Comparison of ENCODE assay signal across 1 cellular context in the genomic region with DNA sequence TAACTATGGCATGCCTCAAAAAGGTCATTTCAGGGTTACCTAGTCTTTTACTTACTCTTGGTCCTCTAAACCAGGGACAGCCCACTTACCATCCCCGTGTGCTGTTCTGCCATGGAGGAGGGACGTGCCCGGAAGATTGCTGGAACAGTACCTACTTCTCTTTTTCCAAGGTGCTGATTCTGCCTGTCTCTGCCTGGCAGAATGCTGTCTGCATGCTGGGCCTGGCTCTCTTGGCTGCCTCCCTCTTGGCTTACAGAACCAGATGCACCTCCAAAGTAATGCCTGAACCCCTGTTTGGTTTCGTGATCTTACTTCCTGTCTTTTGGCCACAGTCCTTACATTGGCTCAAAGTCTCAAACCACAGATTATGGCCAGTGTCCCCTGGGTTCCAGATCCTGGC.
TF ChIP-seq lines count a peak whose summit lies in the region.

No MANE protein-coding gene starts in this region.

TF ChIP-seq in GM23338, 12 proteins besides CTCF, POLR2A, EP300 and RAD21 (continued from another document):
- TF ChIP-seq, protein P1, sequence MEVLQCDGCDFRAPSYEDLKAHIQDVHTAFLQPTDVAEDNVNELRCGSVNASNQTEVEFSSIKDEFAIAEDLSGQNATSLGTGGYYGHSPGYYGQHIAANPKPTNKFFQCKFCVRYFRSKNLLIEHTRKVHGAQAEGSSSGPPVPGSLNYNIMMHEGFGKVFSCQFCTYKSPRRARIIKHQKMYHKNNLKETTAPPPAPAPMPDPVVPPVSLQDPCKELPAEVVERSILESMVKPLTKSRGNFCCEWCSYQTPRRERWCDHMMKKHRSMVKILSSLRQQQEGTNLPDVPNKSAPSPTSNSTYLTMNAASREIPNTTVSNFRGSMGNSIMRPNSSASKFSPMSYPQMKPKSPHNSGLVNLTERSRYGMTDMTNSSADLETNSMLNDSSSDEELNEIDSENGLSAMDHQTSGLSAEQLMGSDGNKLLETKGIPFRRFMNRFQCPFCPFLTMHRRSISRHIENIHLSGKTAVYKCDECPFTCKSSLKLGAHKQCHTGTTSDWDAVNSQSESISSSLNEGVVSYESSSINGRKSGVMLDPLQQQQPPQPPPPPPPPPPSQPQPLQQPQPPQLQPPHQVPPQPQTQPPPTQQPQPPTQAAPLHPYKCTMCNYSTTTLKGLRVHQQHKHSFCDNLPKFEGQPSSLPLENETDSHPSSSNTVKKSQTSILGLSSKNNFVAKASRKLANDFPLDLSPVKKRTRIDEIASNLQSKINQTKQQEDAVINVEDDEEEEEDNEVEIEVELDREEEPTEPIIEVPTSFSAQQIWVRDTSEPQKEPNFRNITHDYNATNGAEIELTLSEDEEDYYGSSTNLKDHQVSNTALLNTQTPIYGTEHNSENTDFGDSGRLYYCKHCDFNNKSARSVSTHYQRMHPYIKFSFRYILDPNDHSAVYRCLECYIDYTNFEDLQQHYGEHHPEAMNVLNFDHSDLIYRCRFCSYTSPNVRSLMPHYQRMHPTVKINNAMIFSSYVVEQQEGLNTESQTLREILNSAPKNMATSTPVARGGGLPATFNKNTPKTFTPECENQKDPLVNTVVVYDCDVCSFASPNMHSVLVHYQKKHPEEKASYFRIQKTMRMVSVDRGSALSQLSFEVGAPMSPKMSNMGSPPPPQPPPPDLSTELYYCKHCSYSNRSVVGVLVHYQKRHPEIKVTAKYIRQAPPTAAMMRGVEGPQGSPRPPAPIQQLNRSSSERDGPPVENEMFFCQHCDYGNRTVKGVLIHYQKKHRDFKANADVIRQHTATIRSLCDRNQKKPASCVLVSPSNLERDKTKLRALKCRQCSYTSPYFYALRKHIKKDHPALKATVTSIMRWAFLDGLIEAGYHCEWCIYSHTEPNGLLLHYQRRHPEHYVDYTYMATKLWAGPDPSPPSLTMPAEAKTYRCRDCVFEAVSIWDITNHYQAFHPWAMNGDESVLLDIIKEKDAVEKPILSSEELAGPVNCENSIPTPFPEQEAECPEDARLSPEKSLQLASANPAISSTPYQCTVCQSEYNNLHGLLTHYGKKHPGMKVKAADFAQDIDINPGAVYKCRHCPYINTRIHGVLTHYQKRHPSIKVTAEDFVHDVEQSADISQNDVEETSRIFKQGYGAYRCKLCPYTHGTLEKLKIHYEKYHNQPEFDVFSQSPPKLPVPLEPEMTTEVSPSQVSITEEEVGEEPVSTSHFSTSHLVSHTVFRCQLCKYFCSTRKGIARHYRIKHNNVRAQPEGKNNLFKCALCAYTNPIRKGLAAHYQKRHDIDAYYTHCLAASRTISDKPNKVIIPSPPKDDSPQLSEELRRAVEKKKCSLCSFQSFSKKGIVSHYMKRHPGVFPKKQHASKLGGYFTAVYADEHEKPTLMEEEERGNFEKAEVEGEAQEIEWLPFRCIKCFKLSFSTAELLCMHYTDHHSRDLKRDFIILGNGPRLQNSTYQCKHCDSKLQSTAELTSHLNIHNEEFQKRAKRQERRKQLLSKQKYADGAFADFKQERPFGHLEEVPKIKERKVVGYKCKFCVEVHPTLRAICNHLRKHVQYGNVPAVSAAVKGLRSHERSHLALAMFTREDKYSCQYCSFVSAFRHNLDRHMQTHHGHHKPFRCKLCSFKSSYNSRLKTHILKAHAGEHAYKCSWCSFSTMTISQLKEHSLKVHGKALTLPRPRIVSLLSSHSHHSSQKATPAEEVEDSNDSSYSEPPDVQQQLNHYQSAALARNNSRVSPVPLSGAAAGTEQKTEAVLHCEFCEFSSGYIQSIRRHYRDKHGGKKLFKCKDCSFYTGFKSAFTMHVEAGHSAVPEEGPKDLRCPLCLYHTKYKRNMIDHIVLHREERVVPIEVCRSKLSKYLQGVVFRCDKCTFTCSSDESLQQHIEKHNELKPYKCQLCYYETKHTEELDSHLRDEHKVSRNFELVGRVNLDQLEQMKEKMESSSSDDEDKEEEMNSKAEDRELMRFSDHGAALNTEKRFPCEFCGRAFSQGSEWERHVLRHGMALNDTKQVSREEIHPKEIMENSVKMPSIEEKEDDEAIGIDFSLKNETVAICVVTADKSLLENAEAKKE (CRISPR knock-in tag; IDR thresholded peaks at IDR 0.05) = no peak
- TF ChIP-seq ZNF114 (CRISPR knock-in tag; IDR thresholded peaks at IDR 0.05) (no peak), EZH2phosphoT487 (IDR thresholded peaks at IDR 0.05; ENCODE audit: unreplicated experiment) (no peak), ZNF331 (CRISPR knock-in tag; IDR thresholded peaks at IDR 0.05; ENCODE audit: low read depth) (no peak), EZH2 (IDR thresholded peaks at IDR 0.05; ENCODE audit: low read depth, unreplicated experiment) (no peak)
- TF ChIP-seq, protein P2, sequence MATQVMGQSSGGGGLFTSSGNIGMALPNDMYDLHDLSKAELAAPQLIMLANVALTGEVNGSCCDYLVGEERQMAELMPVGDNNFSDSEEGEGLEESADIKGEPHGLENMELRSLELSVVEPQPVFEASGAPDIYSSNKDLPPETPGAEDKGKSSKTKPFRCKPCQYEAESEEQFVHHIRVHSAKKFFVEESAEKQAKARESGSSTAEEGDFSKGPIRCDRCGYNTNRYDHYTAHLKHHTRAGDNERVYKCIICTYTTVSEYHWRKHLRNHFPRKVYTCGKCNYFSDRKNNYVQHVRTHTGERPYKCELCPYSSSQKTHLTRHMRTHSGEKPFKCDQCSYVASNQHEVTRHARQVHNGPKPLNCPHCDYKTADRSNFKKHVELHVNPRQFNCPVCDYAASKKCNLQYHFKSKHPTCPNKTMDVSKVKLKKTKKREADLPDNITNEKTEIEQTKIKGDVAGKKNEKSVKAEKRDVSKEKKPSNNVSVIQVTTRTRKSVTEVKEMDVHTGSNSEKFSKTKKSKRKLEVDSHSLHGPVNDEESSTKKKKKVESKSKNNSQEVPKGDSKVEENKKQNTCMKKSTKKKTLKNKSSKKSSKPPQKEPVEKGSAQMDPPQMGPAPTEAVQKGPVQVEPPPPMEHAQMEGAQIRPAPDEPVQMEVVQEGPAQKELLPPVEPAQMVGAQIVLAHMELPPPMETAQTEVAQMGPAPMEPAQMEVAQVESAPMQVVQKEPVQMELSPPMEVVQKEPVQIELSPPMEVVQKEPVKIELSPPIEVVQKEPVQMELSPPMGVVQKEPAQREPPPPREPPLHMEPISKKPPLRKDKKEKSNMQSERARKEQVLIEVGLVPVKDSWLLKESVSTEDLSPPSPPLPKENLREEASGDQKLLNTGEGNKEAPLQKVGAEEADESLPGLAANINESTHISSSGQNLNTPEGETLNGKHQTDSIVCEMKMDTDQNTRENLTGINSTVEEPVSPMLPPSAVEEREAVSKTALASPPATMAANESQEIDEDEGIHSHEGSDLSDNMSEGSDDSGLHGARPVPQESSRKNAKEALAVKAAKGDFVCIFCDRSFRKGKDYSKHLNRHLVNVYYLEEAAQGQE (IDR thresholded peaks at IDR 0.05; ENCODE audit: unreplicated experiment) = no peak
